27 cellular contexts compared by ENCODE assay signal in genomic region chrX:79443121-79443520, GRCh38.
"Had no signal": no experiment of that assay in that cellular context is flagged by ENCODE, and none has a peak within 500 bp of the region (broad histone marks: within the 10 kb centered on the region; RNA-seq: fewer than 3 reads in every experiment).

No MANE protein-coding gene starts in this region.

- H3K4me3 ChIP-seq: colonic mucosa, coronary artery, dorsolateral prefrontal cortex, esophagus muscularis mucosa, esophagus squamous epithelium, gastrocnemius medialis, gastroesophageal sphincter, heart left ventricle, heart right ventricle had no signal

- H3K27ac ChIP-seq: colonic mucosa, coronary artery, dorsolateral prefrontal cortex, epithelial cell of prostate, esophagus muscularis mucosa, esophagus squamous epithelium, foreskin keratinocyte, gastrocnemius medialis, gastroesophageal sphincter, heart left ventricle, heart right ventricle had no signal

- H3K4me1 Mint-ChIP-seq: endodermal cell had no signal

- H3K9me3 ChIP-seq: colonic mucosa, esophagus muscularis mucosa, esophagus squamous epithelium, gastrocnemius medialis, gastroesophageal sphincter, heart left ventricle, heart right ventricle had no signal

- H3K9me3 Mint-ChIP-seq: dendritic cell treated with granulocyte-macrophage colony-stimulating factor and Interleukin-4, amounts not matched to agents 40 ng/mL and 50 ng/mL, for 4 days; effector memory CD8-positive, alpha-beta T cell had no signal

- H3K27me3 Mint-ChIP-seq: dendritic cell treated with granulocyte-macrophage colony-stimulating factor and Interleukin-4, amounts not matched to agents 40 ng/mL and 50 ng/mL, for 4 days; effector memory CD8-positive, alpha-beta T cell had no signal

- H3K27ac Mint-ChIP-seq: dendritic cell treated with granulocyte-macrophage colony-stimulating factor and Interleukin-4, amounts not matched to agents 40 ng/mL and 50 ng/mL, for 4 days; effector memory CD8-positive, alpha-beta T cell; endodermal cell had no signal

- FAIRE-seq: endometrium, endothelial cell of umbilical vein, frontal cortex had no signal

- H3K27me3 ChIP-seq: esophagus muscularis mucosa, esophagus squamous epithelium, foreskin keratinocyte, gastrocnemius medialis, gastroesophageal sphincter, heart right ventricle had no signal

- H3K4me3 Mint-ChIP-seq: dendritic cell treated with granulocyte-macrophage colony-stimulating factor and Interleukin-4, amounts not matched to agents 40 ng/mL and 50 ng/mL, for 4 days; effector memory CD8-positive, alpha-beta T cell; endodermal cell had no signal

- DNase-seq: colonic mucosa; cortex of kidney; dermis blood vessel endothelial cell; dorsolateral prefrontal cortex; effector CD4-positive, alpha-beta T cell; effector CD8-positive, alpha-beta T cell; effector memory CD4-positive, alpha-beta T cell; effector memory CD8-positive, alpha-beta T cell; endodermal cell; erythroblast; esophagus squamous epithelium; foreskin fibroblast; foreskin keratinocyte; foreskin melanocyte; gastrocnemius medialis; glutamatergic neuron; head of caudate nucleus; heart left ventricle; heart right ventricle had no signal

- H3K36me3 ChIP-seq: colonic mucosa, esophagus muscularis mucosa, esophagus squamous epithelium, gastrocnemius medialis, gastroesophageal sphincter, heart left ventricle, heart right ventricle had no signal

- H3K4me1 ChIP-seq: colonic mucosa, esophagus muscularis mucosa, esophagus squamous epithelium, foreskin keratinocyte, gastrocnemius medialis, gastroesophageal sphincter, heart left ventricle, heart right ventricle had no signal
